In genomic region chr14:69997849-69998248, GRCh38 we compare ENCODE assay signal across 10 cellular contexts.
A peak's percentile ranks its signal among the peaks of the same experiment; 100 is the strongest.
DNase-seq lines count a peak whose midpoint lies in the region; ATAC-seq, FAIRE-seq and TF ChIP-seq lines count a peak whose summit lies in the region.
"Had no signal": no experiment of that assay in that cellular context is flagged by ENCODE, and none has a peak within 500 bp of the region (broad histone marks: within the 10 kb centered on the region; RNA-seq: fewer than 3 reads in every experiment).

No MANE protein-coding gene starts in this region.

- H3K4me1 ChIP-seq in pancreas (peaks cover 27 to 30% (median 28%) of the 10 kb centered on the region in 3 donors), mucosa of descending colon (ENCODE audit: low read depth) (no peaks in the 10 kb centered on the region)

- ATAC-seq in pancreas (peak; percentile 72 to 85 (median 80)), HG03439 (IDR thresholded peaks at IDR 0.05; ENCODE audit: unreplicated experiment) (no peak), mucosa of descending colon (no peak), GM21619 (IDR thresholded peaks at IDR 0.05; ENCODE audit: unreplicated experiment) (no peak), left colon (no peak)
- ATAC-seq: stimulated activated effector memory CD8-positive, alpha-beta T cell treated with anti-CD3 and anti-CD28 coated beads, Interleukin-12 subunit alpha, Interleukin-12 subunit beta, amount 100 ng/mL, for 72 hours had no signal

- intact Hi-C loops in pancreas (cut with DNase I) = no loop called here
- intact Hi-C loops in mucosa of descending colon (cut with DNase I, micrococcal nuclease) = no loop called here
- intact Hi-C loops in left colon (cut with DNase I, micrococcal nuclease) = no loop called here

- 37 to 39% methylated on average over 5 of the region's 5 CpGs for WGBS in pancreas, 2 donors

- no peaks in the 10 kb centered on the region for H3K27me3 ChIP-seq in pancreas

- DNase-seq in H4 (ENCODE audit: low spot score) = peak; percentile 81
- DNase-seq in RPMI7951 (ENCODE audit: low read depth) = peak; percentile 76
- peak; percentile 49 for DNase-seq in fibroblast of gingiva (ENCODE audit: low read depth)
- peak in 4 of 6 donors; percentile 61 to 84 (median 69) for DNase-seq in pancreas
- DNase-seq in mucosa of descending colon = no peak
- DNase-seq in left colon = no peak
- DNase-seq: SIG-M5 had no signal

- H3K4me3 ChIP-seq in pancreas = no peak overlapping the region
- H3K4me3 ChIP-seq in mucosa of descending colon = no peak overlapping the region

- TF ChIP-seq CTCF in pancreas (IDR thresholded peaks at IDR 0.05) (no peak), mucosa of descending colon (IDR thresholded peaks at IDR 0.05) (no peak)

- FAIRE-seq in pancreas (lab: Jason Lieb, UNC) = no peak

- H3K9me3 ChIP-seq in pancreas = no peaks in the 10 kb centered on the region
- no peaks in the 10 kb centered on the region for H3K9me3 ChIP-seq in mucosa of descending colon

- no peaks in the 10 kb centered on the region for H3K36me3 ChIP-seq in pancreas
- no peaks in the 10 kb centered on the region for H3K36me3 ChIP-seq in mucosa of descending colon (ENCODE audit: low read depth)

- peak overlapping the region in 3 of 4 donors; percentile 70 to 80 (median 78) for H3K27ac ChIP-seq in pancreas

Comparison
In these comparisons a context has a peak if more than half of its experiments do, and no peak if none do; other contexts are left out.
1. DNase-seq: peak in H4 (single experiment), RPMI7951 (single experiment), fibroblast of gingiva (single experiment) and pancreas (4 of 6); none in mucosa of descending colon (0 of 3) and left colon (0 of 2).
2. ATAC-seq: peak in pancreas (4 of 4); none in HG03439 (single experiment), mucosa of descending colon (single experiment), GM21619 (single experiment) and left colon (single experiment).